22 cellular contexts compared by ENCODE assay signal in the genomic region with DNA sequence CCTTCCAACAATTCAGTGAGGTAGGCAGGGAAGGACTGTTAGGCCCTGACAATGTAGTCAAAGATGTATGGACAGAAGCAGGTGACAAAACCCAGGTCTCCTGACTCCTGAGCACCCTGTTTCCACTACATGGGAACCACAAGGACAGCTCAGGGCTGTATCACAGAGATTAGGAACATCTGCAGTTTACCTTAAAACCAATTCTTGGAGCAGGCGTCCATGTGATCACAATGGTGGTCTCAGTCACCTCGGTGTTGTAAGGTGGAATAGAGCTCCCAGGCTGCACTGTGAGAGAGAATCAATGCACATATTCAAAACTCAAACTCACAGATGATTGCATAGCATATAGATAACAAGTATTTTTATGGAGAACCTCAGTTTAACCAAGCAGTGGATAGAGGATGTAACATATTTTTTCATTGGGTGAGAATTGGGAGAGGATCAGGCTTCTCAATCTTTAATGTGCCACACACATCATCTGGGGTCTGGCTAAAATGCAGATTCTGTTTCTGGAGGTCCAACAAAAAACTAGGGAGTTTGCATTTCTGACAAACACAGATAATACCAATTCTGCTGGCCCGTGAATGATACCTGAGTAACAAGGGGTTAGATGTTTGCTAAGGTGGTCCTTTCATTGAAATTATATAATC.
"Had no signal": no experiment of that assay in that cellular context is flagged by ENCODE, and none has a peak within 500 bp of the region (broad histone marks: within the 10 kb centered on the region; RNA-seq: fewer than 3 reads in every experiment).

No MANE protein-coding gene starts in this region.

- ATAC-seq: activated T-cell treated with anti-CD3 and anti-CD28 coated beads, Interleukin-2, amount 50 U/mL, for 72 hours; body of pancreas; gastrocnemius medialis; naive thymus-derived CD8-positive, alpha-beta T cell; psoas muscle; right cardiac atrium; stimulated activated memory B cell treated with anti-CD40 and anti-IgM and Interleukin-4, amounts not matched to agents 10 μg/mL and 1 μg/mL and 100 μg/mL, for 72 hours had no signal

- H2AFZ ChIP-seq: neural progenitor cell had no signal

- H3K4me1 ChIP-seq: gastrocnemius medialis, neural progenitor cell, psoas muscle, suprapubic skin had no signal

- H3K4me3 ChIP-seq: body of pancreas, gastrocnemius medialis, neural progenitor cell, ovary, psoas muscle, skin epidermis, stomach, suprapubic skin, tibial nerve had no signal

- H3K9me3 Mint-ChIP-seq: activated CD4-positive, alpha-beta memory T cell treated with anti-CD3 and anti-CD28 coated beads for 36 hours; activated naive CD4-positive, alpha-beta T cell treated with anti-CD3 and anti-CD28 coated beads for 36 hours; activated naive CD8-positive, alpha-beta T cell treated with anti-CD3 and anti-CD28 coated beads, Interleukin-2, amount 10 ng/mL, durations not matched to agents 7 days and 5 days; activated T-cell treated with anti-CD3 and anti-CD28 coated beads, Interleukin-2, amount 50 U/mL, for 72 hours; dendritic cell treated with granulocyte-macrophage colony-stimulating factor and Interleukin-4, amounts not matched to agents 40 ng/mL and 50 ng/mL, for 4 days; memory B cell; naive thymus-derived CD8-positive, alpha-beta T cell; neural progenitor cell; stimulated activated memory B cell treated with anti-CD40 and anti-IgM and Interleukin-4, amounts not matched to agents 10 μg/mL and 1 μg/mL and 100 μg/mL, for 72 hours had no signal

- H3K4me1 Mint-ChIP-seq: activated naive CD8-positive, alpha-beta T cell treated with anti-CD3 and anti-CD28 coated beads, Interleukin-2, amount 10 ng/mL, durations not matched to agents 7 days and 5 days; memory B cell; naive thymus-derived CD8-positive, alpha-beta T cell; neural progenitor cell; stimulated activated memory B cell treated with anti-CD40 and anti-IgM and Interleukin-4, amounts not matched to agents 10 μg/mL and 1 μg/mL and 100 μg/mL, for 72 hours had no signal

- H3K27ac ChIP-seq: body of pancreas, gastrocnemius medialis, neural progenitor cell, ovary, psoas muscle, skin epidermis, stomach, suprapubic skin had no signal

- H3K4me2 ChIP-seq: neural progenitor cell had no signal

- H3K36me3 Mint-ChIP-seq: activated CD4-positive, alpha-beta memory T cell treated with anti-CD3 and anti-CD28 coated beads for 36 hours; activated naive CD8-positive, alpha-beta T cell treated with anti-CD3 and anti-CD28 coated beads, Interleukin-2, amount 10 ng/mL, durations not matched to agents 7 days and 5 days; memory B cell; naive thymus-derived CD8-positive, alpha-beta T cell; stimulated activated memory B cell treated with anti-CD40 and anti-IgM and Interleukin-4, amounts not matched to agents 10 μg/mL and 1 μg/mL and 100 μg/mL, for 72 hours had no signal

- H3K27ac Mint-ChIP-seq: activated CD4-positive, alpha-beta memory T cell treated with anti-CD3 and anti-CD28 coated beads for 36 hours; activated naive CD4-positive, alpha-beta T cell treated with anti-CD3 and anti-CD28 coated beads for 36 hours; activated naive CD8-positive, alpha-beta T cell treated with anti-CD3 and anti-CD28 coated beads, Interleukin-2, amount 10 ng/mL, durations not matched to agents 7 days and 5 days; activated T-cell treated with anti-CD3 and anti-CD28 coated beads, Interleukin-2, amount 50 U/mL, for 72 hours; dendritic cell treated with granulocyte-macrophage colony-stimulating factor and Interleukin-4, amounts not matched to agents 40 ng/mL and 50 ng/mL, for 4 days; memory B cell; naive thymus-derived CD8-positive, alpha-beta T cell; neural progenitor cell; stimulated activated memory B cell treated with anti-CD40 and anti-IgM and Interleukin-4, amounts not matched to agents 10 μg/mL and 1 μg/mL and 100 μg/mL, for 72 hours had no signal

- H3K9me3 ChIP-seq: body of pancreas, gastrocnemius medialis, ovary, psoas muscle, stomach, suprapubic skin, tibial nerve had no signal

- H3K9ac ChIP-seq: neural progenitor cell had no signal

- DNase-seq: activated CD4-positive, alpha-beta memory T cell treated with anti-CD3 and anti-CD28 coated beads for 36 hours; activated CD4-positive, alpha-beta T cell treated with anti-CD3 and anti-CD28 coated beads for 48 hours; activated effector memory CD4-positive, alpha-beta T cell treated with Interleukin-2 at 50 U/mL for 16 hours; activated naive CD4-positive, alpha-beta T cell treated with anti-CD3 and anti-CD28 coated beads for 36 hours; activated naive CD8-positive, alpha-beta T cell treated with anti-CD3 and anti-CD28 coated beads, Interleukin-2, amount 10 ng/mL, durations not matched to agents 7 days and 5 days; activated T-cell treated with anti-CD3 and anti-CD28 coated beads, Interleukin-2, amount 50 U/mL, for 72 hours; body of pancreas; effector CD8-positive, alpha-beta T cell; gastrocnemius medialis; head of caudate nucleus; naive thymus-derived CD8-positive, alpha-beta T cell; ovary; psoas muscle; right cardiac atrium; stomach had no signal

- H3K36me3 ChIP-seq: gastrocnemius medialis, neural progenitor cell, ovary had no signal

- H3K4me3 Mint-ChIP-seq: activated CD4-positive, alpha-beta memory T cell treated with anti-CD3 and anti-CD28 coated beads for 36 hours; activated naive CD4-positive, alpha-beta T cell treated with anti-CD3 and anti-CD28 coated beads for 36 hours; activated naive CD8-positive, alpha-beta T cell treated with anti-CD3 and anti-CD28 coated beads, Interleukin-2, amount 10 ng/mL, durations not matched to agents 7 days and 5 days; activated T-cell treated with anti-CD3 and anti-CD28 coated beads, Interleukin-2, amount 50 U/mL, for 72 hours; dendritic cell treated with granulocyte-macrophage colony-stimulating factor and Interleukin-4, amounts not matched to agents 40 ng/mL and 50 ng/mL, for 4 days; memory B cell; naive thymus-derived CD8-positive, alpha-beta T cell; neural progenitor cell; stimulated activated memory B cell treated with anti-CD40 and anti-IgM and Interleukin-4, amounts not matched to agents 10 μg/mL and 1 μg/mL and 100 μg/mL, for 72 hours had no signal

- H3K27me3 ChIP-seq: body of pancreas, gastrocnemius medialis, neural progenitor cell, ovary, stomach, suprapubic skin, tibial nerve had no signal
